ENCODE assay signal across 10 cellular contexts in the genomic region with DNA sequence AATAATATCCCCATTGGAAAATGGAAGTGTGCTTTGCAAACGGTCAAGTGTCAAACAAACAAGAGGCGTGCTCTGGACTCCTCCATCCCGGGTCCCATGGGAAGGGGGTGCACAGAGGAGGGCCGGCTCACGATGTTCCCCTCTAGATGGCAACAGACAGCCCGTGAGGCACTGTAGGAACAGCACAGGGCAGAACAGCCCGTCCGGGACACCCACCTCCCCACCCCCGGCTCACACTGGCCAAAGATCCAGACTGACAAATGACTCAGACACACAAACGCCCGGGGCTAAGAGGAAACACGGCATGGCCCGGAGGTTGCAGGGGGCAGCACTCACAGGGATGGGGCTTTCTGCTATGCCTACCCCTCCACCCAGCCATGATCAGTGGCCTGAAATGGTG. TPM values are rescaled to one million over a fixed set of nuclear protein-coding genes. Genes with fewer than 3 reads are reported as not detected.
DNase-seq lines count a peak whose midpoint lies in the region; ATAC-seq and TF ChIP-seq lines count a peak whose summit lies in the region.
"Had no signal": no experiment of that assay in that cellular context is flagged by ENCODE, and none has a peak within 500 bp of the region (broad histone marks: within the 10 kb centered on the region; RNA-seq: fewer than 3 reads in every experiment).

No MANE protein-coding gene starts in this region.

- 16% methylated on average over 12 of the region's 13 CpGs for WGBS in esophagus muscularis mucosa

- ATAC-seq in omental fat pad (ENCODE audit: low FRiP score) = peak; percentile 58
- ATAC-seq in GM19023 (IDR thresholded peaks at IDR 0.05; ENCODE audit: unreplicated experiment) = no peak
- ATAC-seq: activated T-cell treated with anti-CD3 and anti-CD28 coated beads, Interleukin-2, amount 50 U/mL, for 4 hours had no signal

- peaks cover 11 to 37% (median 25%) of the 10 kb centered on the region in 11 experiments for H3K27me3 ChIP-seq in BLaER1 treated with 17β-estradiol and CSF1 and Interleukin-3, amounts not matched to agents 10 nM and 100 nM
- no peaks in the 10 kb centered on the region for H3K27me3 ChIP-seq in esophagus muscularis mucosa

- no peak overlapping the region for H3K9ac ChIP-seq in BLaER1 treated with 17β-estradiol and CSF1 and Interleukin-3, amounts not matched to agents 10 nM and 100 nM

- intact Hi-C loops in esophagus muscularis mucosa (cut with DNase I) = no loop called here

- TF ChIP-seq CTCF in esophagus muscularis mucosa (IDR thresholded peaks at IDR 0.05) (peak in 2 of 3 experiments; percentile 14 to 24), omental fat pad (IDR thresholded peaks at IDR 0.05) (no peak)

- H3K9me3 ChIP-seq in BLaER1 treated with 17β-estradiol and CSF1 and Interleukin-3, amounts not matched to agents 10 nM and 100 nM (replicated peaks in 1 of 11) = no peaks in the 10 kb centered on the region
- no peaks in the 10 kb centered on the region for H3K9me3 ChIP-seq in esophagus muscularis mucosa

- peaks cover 13 to 43% (median 33%) of the 10 kb centered on the region in 10 experiments; a peak in 19 of 20 replicates for H3K4me1 ChIP-seq in BLaER1 treated with 17β-estradiol and CSF1 and Interleukin-3, amounts not matched to agents 10 nM and 100 nM
- H3K4me1 ChIP-seq in esophagus muscularis mucosa = peaks cover 36 to 66% (median 61%) of the 10 kb centered on the region in 4 donors

- no peak for TF ChIP-seq EP300 in esophagus muscularis mucosa (IDR thresholded peaks at IDR 0.05)

- no peak for TF ChIP-seq POLR2A in esophagus muscularis mucosa (IDR thresholded peaks at IDR 0.05; ENCODE audit: low read depth)

- peak overlapping the region in 10 of 11 experiments; percentile 15 to 76 (median 56); a peak in 10 of 22 replicates for H3K4me2 ChIP-seq in BLaER1 treated with 17β-estradiol and CSF1 and Interleukin-3, amounts not matched to agents 10 nM and 100 nM

- no peaks in the 10 kb centered on the region for H3K36me3 ChIP-seq in BLaER1 treated with 17β-estradiol and CSF1 and Interleukin-3, amounts not matched to agents 10 nM and 100 nM
- H3K36me3 ChIP-seq in esophagus muscularis mucosa = no peaks in the 10 kb centered on the region

- H3K27ac ChIP-seq in BLaER1 treated with 17β-estradiol and CSF1 and Interleukin-3, amounts not matched to agents 10 nM and 100 nM = no peak overlapping the region
- peak overlapping the region; percentile 26 to 64 (median 42) for H3K27ac ChIP-seq in esophagus muscularis mucosa (replicated peaks in 1 of 4)

- DNase-seq in NCI-H69 (lab: John Stamatoyannopoulos, UW) = peak; percentile 68
- no peak for DNase-seq in esophagus muscularis mucosa (ENCODE audit: extremely low spot score)
- DNase-seq in omental fat pad (ENCODE audit: low spot score) = no peak
- DNase-seq in NK-92 (lab: John Stamatoyannopoulos, UW; ENCODE audit: unreplicated experiment) = no peak
- no peak for DNase-seq in NCI-H345 (lab: John Stamatoyannopoulos, UW)
- no peak for DNase-seq in NCI-H1105 (lab: John Stamatoyannopoulos, UW)
- DNase-seq: activated T-cell treated with anti-CD3 and anti-CD28 coated beads, Interleukin-2, amount 50 U/mL, for 4 hours; NCI-H524 had no signal

- no peak overlapping the region for H3K4me3 ChIP-seq in BLaER1 treated with 17β-estradiol and CSF1 and Interleukin-3, amounts not matched to agents 10 nM and 100 nM
- peak overlapping the region in 2 of 4 donors; percentile 19 to 29 for H3K4me3 ChIP-seq in esophagus muscularis mucosa

- H4K20me1 ChIP-seq in BLaER1 treated with 17β-estradiol and CSF1 and Interleukin-3, amounts not matched to agents 10 nM and 100 nM = peaks cover 0 to 8% (median 0%) of the 10 kb centered on the region in 11 experiments; a peak in 3 of 22 replicates

RNA-seq across cellular contexts. Expression of a gene that starts 4.9 kb away (rescaled TPM):
- total RNA-seq in esophagus muscularis mucosa = 100 to 1,000 TPM; 337 to 646 (median 447) TPM
- total RNA-seq in omental fat pad = 100 to 1,000 TPM in 2 of 4 donors, 10 to 100 TPM in 2; 61.2 to 133 (median 83.8) TPM

Comparison
In these comparisons a context has a peak if more than half of its experiments do, and no peak if none do; other contexts are left out.
1. H3K27ac ChIP-seq: peak in esophagus muscularis mucosa (4 of 4); none in BLaER1 treated with 17β-estradiol and CSF1 and Interleukin-3, amounts not matched to agents 10 nM and 100 nM (0 of 11).
2. CTCF ChIP-seq: peak in esophagus muscularis mucosa (2 of 3); none in omental fat pad (0 of 3).